Comparison of ENCODE assay signal across 1 cellular context in the genomic region with DNA sequence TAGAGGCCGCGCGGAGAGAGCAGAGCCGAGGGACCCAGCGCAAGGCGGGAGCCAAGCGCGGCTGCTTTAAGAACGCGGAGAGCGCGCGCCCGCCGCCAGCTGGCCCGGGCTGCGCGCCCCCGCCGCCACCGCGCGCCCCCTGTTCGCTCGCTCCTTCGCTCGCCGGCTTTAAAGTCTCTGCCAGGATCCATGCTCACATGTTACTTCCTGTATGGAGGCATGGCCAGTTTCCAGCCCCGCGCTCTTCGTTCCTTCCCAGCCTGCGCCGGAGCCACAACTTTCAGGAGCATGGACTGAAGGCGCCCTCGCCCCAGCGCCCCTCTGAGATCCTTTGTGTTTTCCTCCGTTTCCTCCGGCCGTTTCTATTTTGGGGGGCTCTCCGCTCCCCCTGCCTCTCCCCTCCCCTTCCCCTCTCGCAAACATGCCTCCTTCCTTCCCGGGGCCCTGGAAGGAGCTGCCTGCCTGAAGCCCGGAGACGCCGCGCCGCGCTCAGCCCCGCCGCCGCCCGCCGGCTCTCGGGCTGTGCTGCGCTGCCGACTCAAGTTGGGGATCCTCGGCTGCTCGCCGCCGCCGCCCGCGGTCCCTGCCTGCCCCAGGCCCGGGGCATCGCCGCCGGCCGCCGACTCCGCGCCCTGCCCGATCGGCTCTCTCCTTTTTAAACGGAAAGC.
A peak's percentile ranks its signal among the peaks of the same experiment; 100 is the strongest.
TF ChIP-seq lines count a peak whose summit lies in the region.

A gene (plus strand): TSS at position 198 of the 668 bp plus-strand sequence. CDS start 717 bp downstream, outside the sequence.

TF ChIP-seq in HepG2, 621 proteins besides CTCF, POLR2A, EP300 and RAD21 (continued from another document and continues in another):
- TF ChIP-seq, protein P1, sequence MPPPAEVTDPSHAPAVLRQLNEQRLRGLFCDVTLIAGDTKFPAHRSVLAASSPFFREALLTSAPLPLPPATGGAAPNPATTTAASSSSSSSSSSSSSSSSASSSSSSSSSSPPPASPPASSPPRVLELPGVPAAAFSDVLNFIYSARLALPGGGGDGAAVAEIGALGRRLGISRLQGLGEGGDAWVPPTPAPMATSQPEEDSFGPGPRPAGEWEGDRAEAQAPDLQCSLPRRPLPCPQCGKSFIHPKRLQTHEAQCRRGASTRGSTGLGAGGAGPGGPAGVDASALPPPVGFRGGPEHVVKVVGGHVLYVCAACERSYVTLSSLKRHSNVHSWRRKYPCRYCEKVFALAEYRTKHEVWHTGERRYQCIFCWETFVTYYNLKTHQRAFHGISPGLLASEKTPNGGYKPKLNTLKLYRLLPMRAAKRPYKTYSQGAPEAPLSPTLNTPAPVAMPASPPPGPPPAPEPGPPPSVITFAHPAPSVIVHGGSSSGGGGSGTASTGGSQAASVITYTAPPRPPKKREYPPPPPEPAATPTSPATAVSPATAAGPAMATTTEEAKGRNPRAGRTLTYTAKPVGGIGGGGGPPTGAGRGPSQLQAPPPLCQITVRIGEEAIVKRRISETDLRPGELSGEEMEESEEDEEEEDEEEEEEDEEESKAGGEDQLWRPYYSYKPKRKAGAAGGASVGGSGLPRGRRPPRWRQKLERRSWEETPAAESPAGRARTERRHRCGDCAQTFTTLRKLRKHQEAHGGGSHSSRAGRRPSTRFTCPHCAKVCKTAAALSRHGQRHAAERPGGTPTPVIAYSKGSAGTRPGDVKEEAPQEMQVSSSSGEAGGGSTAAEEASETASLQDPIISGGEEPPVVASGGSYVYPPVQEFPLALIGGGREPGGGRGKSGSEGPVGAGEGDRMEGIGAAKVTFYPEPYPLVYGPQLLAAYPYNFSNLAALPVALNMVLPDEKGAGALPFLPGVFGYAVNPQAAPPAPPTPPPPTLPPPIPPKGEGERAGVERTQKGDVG (CRISPR knock-in tag; IDR thresholded peaks at IDR 0.05; ENCODE audit: borderline replicate concordance): no peak
- TF ChIP-seq IKZF4 (CRISPR knock-in tag; IDR thresholded peaks at IDR 0.05; ENCODE audit: borderline replicate concordance, low read depth, not compliant biosample characterization) (no peak), ZNF383 (CRISPR knock-in tag; IDR thresholded peaks at IDR 0.05; ENCODE audit: borderline replicate concordance) (no peak), POGZ (CRISPR knock-in tag; IDR thresholded peaks at IDR 0.05) (no peak), MAFG (CRISPR knock-in tag; IDR thresholded peaks at IDR 0.05) (no peak), ZNF644 (CRISPR knock-in tag; IDR thresholded peaks at IDR 0.05; ENCODE audit: low read depth) (no peak), GABPA (IDR thresholded peaks at IDR 0.05; ENCODE audit: low read depth, low read length) (no peak; the same call in 1 of the 2 replicates), GABPA (CRISPR knock-in tag; IDR thresholded peaks at IDR 0.05; ENCODE audit: low read depth) (peak; percentile 56), ZNF317 (CRISPR knock-in tag; IDR thresholded peaks at IDR 0.05) (no peak), ZNF713 (CRISPR knock-in tag; IDR thresholded peaks at IDR 0.05) (no peak), REPIN1 (CRISPR knock-in tag; IDR thresholded peaks at IDR 0.05; ENCODE audit: borderline replicate concordance, low read depth) (0 out of 2 replicates have a peak, but pooled peaks have one; percentile 46), ZBTB8A (CRISPR knock-in tag; IDR thresholded peaks at IDR 0.05; ENCODE audit: borderline replicate concordance, low read depth) (no peak), HOXD1 (CRISPR knock-in tag; IDR thresholded peaks at IDR 0.05) (no peak), GATA4 (IDR thresholded peaks at IDR 0.05; ENCODE audit: borderline replicate concordance, low read depth) (peak; percentile 46; the same call in 1 of the 2 replicates), HDAC2 (CRISPR knock-in tag; IDR thresholded peaks at IDR 0.05) (no peak), ATF7 (IDR thresholded peaks at IDR 0.05) (no peak), ATF7 (CRISPR knock-in tag; IDR thresholded peaks at IDR 0.05) (no peak), MAF1 (CRISPR knock-in tag; IDR thresholded peaks at IDR 0.05; ENCODE audit: borderline replicate concordance) (no peak), HMGA1 (CRISPR knock-in tag; conservative IDR thresholded peaks at IDR 0.05) (no peak), ZFP90 (CRISPR knock-in tag; IDR thresholded peaks at IDR 0.05; ENCODE audit: borderline replicate concordance) (no peak), ZNF75D (CRISPR knock-in tag; IDR thresholded peaks at IDR 0.05; ENCODE audit: borderline replicate concordance) (no peak)
- TF ChIP-seq, protein P2, sequence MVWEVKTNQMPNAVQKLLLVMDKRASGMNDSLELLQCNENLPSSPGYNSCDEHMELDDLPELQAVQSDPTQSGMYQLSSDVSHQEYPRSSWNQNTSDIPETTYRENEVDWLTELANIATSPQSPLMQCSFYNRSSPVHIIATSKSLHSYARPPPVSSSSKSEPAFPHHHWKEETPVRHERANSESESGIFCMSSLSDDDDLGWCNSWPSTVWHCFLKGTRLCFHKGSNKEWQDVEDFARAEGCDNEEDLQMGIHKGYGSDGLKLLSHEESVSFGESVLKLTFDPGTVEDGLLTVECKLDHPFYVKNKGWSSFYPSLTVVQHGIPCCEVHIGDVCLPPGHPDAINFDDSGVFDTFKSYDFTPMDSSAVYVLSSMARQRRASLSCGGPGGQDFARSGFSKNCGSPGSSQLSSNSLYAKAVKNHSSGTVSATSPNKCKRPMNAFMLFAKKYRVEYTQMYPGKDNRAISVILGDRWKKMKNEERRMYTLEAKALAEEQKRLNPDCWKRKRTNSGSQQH (CRISPR knock-in tag; IDR thresholded peaks at IDR 0.05; ENCODE audit: low read depth): no peak
- TF ChIP-seq, protein P3, sequence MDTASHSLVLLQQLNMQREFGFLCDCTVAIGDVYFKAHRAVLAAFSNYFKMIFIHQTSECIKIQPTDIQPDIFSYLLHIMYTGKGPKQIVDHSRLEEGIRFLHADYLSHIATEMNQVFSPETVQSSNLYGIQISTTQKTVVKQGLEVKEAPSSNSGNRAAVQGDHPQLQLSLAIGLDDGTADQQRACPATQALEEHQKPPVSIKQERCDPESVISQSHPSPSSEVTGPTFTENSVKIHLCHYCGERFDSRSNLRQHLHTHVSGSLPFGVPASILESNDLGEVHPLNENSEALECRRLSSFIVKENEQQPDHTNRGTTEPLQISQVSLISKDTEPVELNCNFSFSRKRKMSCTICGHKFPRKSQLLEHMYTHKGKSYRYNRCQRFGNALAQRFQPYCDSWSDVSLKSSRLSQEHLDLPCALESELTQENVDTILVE (CRISPR knock-in tag; IDR thresholded peaks at IDR 0.05): no peak
- TF ChIP-seq, protein P4, sequence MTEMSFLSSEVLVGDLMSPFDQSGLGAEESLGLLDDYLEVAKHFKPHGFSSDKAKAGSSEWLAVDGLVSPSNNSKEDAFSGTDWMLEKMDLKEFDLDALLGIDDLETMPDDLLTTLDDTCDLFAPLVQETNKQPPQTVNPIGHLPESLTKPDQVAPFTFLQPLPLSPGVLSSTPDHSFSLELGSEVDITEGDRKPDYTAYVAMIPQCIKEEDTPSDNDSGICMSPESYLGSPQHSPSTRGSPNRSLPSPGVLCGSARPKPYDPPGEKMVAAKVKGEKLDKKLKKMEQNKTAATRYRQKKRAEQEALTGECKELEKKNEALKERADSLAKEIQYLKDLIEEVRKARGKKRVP (CRISPR knock-in tag; IDR thresholded peaks at IDR 0.05): peak in 1 of 2 experiments; percentile 29; a peak in 1 of 4 replicates
- TF ChIP-seq, protein P5, sequence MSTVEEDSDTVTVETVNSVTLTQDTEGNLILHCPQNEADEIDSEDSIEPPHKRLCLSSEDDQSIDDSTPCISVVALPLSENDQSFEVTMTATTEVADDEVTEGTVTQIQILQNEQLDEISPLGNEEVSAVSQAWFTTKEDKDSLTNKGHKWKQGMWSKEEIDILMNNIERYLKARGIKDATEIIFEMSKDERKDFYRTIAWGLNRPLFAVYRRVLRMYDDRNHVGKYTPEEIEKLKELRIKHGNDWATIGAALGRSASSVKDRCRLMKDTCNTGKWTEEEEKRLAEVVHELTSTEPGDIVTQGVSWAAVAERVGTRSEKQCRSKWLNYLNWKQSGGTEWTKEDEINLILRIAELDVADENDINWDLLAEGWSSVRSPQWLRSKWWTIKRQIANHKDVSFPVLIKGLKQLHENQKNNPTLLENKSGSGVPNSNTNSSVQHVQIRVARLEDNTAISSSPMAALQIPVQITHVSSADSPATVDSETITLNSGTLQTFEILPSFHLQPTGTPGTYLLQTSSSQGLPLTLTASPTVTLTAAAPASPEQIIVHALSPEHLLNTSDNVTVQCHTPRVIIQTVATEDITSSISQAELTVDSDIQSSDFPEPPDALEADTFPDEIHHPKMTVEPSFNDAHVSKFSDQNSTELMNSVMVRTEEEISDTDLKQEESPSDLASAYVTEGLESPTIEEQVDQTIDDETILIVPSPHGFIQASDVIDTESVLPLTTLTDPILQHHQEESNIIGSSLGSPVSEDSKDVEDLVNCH (CRISPR knock-in tag; IDR thresholded peaks at IDR 0.05): no peak
- TF ChIP-seq, protein P6, sequence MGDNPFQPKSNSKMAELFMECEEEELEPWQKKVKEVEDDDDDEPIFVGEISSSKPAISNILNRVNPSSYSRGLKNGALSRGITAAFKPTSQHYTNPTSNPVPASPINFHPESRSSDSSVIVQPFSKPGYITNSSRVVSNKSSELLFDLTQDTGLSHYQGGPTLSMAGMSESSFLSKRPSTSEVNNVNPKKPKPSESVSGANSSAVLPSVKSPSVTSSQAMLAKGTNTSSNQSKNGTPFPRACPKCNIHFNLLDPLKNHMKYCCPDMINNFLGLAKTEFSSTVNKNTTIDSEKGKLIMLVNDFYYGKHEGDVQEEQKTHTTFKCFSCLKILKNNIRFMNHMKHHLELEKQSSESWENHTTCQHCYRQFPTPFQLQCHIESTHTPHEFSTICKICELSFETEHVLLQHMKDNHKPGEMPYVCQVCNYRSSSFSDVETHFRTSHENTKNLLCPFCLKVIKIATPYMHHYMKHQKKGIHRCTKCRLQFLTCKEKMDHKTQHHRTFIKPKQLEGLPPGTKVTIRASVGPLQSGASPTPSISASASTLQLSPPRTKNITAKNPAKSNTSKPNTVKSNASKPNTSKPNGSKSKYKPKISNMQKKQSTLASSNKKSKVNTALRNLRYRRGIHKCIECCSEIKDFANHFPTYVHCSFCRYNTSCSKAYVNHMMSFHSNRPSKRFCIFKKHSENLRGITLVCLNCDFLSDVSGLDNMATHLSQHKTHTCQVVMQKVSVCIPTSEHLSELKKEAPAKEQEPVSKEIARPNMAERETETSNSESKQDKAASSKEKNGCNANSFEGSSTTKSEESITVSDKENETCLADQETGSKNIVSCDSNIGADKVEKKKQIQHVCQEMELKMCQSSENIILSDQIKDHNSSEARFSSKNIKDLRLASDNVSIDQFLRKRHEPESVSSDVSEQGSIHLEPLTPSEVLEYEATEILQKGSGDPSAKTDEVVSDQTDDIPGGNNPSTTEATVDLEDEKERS (CRISPR knock-in tag; IDR thresholded peaks at IDR 0.05): no peak
- TF ChIP-seq, protein P7, sequence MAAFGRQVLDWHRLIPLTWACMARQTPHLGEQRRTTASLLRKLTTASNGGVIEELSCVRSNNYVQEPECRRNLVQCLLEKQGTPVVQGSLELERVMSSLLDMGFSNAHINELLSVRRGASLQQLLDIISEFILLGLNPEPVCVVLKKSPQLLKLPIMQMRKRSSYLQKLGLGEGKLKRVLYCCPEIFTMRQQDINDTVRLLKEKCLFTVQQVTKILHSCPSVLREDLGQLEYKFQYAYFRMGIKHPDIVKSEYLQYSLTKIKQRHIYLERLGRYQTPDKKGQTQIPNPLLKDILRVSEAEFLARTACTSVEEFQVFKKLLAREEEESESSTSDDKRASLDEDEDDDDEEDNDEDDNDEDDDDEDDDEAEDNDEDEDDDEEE (CRISPR knock-in tag; IDR thresholded peaks at IDR 0.05): peak; percentile 56; the same call in 1 of the 2 replicates
- TF ChIP-seq, protein P8, sequence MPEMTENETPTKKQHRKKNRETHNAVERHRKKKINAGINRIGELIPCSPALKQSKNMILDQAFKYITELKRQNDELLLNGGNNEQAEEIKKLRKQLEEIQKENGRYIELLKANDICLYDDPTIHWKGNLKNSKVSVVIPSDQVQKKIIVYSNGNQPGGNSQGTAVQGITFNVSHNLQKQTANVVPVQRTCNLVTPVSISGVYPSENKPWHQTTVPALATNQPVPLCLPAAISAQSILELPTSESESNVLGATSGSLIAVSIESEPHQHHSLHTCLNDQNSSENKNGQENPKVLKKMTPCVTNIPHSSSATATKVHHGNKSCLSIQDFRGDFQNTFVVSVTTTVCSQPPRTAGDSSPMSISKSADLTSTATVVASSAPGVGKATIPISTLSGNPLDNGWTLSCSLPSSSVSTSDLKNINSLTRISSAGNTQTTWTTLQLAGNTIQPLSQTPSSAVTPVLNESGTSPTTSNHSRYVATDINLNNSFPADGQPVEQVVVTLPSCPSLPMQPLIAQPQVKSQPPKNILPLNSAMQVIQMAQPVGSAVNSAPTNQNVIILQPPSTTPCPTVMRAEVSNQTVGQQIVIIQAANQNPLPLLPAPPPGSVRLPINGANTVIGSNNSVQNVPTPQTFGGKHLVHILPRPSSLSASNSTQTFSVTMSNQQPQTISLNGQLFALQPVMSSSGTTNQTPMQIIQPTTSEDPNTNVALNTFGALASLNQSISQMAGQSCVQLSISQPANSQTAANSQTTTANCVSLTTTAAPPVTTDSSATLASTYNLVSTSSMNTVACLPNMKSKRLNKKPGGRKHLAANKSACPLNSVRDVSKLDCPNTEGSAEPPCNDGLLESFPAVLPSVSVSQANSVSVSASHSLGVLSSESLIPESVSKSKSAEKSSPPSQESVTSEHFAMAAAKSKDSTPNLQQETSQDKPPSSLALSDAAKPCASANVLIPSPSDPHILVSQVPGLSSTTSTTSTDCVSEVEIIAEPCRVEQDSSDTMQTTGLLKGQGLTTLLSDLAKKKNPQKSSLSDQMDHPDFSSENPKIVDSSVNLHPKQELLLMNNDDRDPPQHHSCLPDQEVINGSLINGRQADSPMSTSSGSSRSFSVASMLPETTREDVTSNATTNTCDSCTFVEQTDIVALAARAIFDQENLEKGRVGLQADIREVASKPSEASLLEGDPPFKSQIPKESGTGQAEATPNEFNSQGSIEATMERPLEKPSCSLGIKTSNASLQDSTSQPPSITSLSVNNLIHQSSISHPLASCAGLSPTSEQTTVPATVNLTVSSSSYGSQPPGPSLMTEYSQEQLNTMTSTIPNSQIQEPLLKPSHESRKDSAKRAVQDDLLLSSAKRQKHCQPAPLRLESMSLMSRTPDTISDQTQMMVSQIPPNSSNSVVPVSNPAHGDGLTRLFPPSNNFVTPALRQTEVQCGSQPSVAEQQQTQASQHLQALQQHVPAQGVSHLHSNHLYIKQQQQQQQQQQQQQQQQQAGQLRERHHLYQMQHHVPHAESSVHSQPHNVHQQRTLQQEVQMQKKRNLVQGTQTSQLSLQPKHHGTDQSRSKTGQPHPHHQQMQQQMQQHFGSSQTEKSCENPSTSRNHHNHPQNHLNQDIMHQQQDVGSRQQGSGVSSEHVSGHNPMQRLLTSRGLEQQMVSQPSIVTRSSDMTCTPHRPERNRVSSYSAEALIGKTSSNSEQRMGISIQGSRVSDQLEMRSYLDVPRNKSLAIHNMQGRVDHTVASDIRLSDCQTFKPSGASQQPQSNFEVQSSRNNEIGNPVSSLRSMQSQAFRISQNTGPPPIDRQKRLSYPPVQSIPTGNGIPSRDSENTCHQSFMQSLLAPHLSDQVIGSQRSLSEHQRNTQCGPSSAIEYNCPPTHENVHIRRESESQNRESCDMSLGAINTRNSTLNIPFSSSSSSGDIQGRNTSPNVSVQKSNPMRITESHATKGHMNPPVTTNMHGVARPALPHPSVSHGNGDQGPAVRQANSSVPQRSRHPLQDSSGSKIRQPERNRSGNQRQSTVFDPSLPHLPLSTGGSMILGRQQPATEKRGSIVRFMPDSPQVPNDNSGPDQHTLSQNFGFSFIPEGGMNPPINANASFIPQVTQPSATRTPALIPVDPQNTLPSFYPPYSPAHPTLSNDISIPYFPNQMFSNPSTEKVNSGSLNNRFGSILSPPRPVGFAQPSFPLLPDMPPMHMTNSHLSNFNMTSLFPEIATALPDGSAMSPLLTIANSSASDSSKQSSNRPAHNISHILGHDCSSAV (CRISPR knock-in tag; IDR thresholded peaks at IDR 0.05; ENCODE audit: borderline replicate concordance): no peak
